ENCODE assay signal across 21 cellular contexts in the genomic region with DNA sequence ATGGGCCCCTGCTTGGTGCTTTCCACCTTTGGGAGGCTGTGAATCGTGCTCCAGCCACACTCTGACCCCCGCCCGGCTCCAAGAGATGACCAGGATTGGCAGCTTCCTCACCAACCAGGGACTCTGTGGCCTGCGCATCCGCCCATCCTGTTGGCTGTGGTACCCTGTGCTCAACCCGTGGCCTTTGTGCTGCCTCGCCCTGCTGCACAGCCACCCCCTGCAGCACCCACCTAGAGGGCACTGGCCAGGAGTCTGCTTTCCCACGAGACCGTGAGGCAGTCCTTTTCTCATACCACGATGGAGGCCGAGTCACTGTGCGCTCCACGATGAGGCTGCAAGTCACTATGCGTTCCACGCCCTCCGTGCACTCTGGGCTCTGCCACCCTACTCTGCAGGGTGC.
"Had no signal": no experiment of that assay in that cellular context is flagged by ENCODE, and none has a peak within 500 bp of the region (broad histone marks: within the 10 kb centered on the region; RNA-seq: fewer than 3 reads in every experiment).

No MANE protein-coding gene starts in this region.

- DNase-seq: Karpas-422, KG1, MG63, NCI-H1092, NCI-H1436 treated with DMSO at 0.1 percent for 48 hours, NCI-H1694, NCI-H187 treated with DMSO at 0.1 percent for 48 hours, NCI-H2081, NCI-H2107, NCI-H226, NCI-H446, NCI-H510A, NCI-H524 treated with DMSO at 0.1 percent for 48 hours, NCI-H69, NCI-H774, Right ventricle myocardium superior, RPMI8226, SIG-M5 had no signal

- H3K9me3 ChIP-seq: MG63, SJSA1 had no signal

- H3K27ac ChIP-seq: HL-60, SJSA1, SK-N-MC had no signal

- H3K4me3 ChIP-seq: MG63, SJSA1, SK-N-MC had no signal

- H3K27me3 ChIP-seq: MG63, SJSA1 had no signal
